10 cellular contexts compared by ENCODE assay signal in genomic region chr2:68971591-68972231, GRCh38. TPM values are rescaled to one million over a fixed set of nuclear protein-coding genes. Genes with fewer than 3 reads are reported as not detected.
DNase-seq lines count a peak whose midpoint lies in the region; ATAC-seq and TF ChIP-seq lines count a peak whose summit lies in the region.
"Had no signal": no experiment of that assay in that cellular context is flagged by ENCODE, and none has a peak within 500 bp of the region (broad histone marks: within the 10 kb centered on the region; RNA-seq: fewer than 3 reads in every experiment).

No MANE protein-coding gene starts in this region.

- in situ Hi-C loops in IMR-90 (cut with MboI; ENCODE audit: low sequenced_read_pairs), result no loop called here
- in situ Hi-C loops in brain microvascular endothelial cell (cut with HindIII; ENCODE audit: low pct_ligation_motif_present, low sequenced_read_pairs), result no loop called here

- H3K27me3 Mint-ChIP-seq in CD8-positive, alpha-beta T cell (ENCODE audit: low read depth), result peaks cover 10% of the 10 kb centered on the region

- intact Hi-C loops in IMR-90 (cut with micrococcal nuclease) (no loop called here), mucosa of descending colon (cut with DNase I, micrococcal nuclease) (no loop called here)
- intact Hi-C loops in CD8-positive, alpha-beta T cell (cut with DNase I, micrococcal nuclease), result no loop called here

- peak overlapping the region; percentile 84 for H3K56ac ChIP-seq in IMR-90 (ENCODE audit: extremely low read depth, insufficient read depth, low read length)

- H3K9me3 Mint-ChIP-seq in CD8-positive, alpha-beta T cell, result no peaks in the 10 kb centered on the region

- H3K36me3 ChIP-seq in IMR-90 (ENCODE audit: control insufficient read depth, insufficient read depth, low read length) (no peaks in the 10 kb centered on the region), brain microvascular endothelial cell (replicated peaks) (no peaks in the 10 kb centered on the region), mucosa of descending colon (ENCODE audit: low read depth) (no peaks in the 10 kb centered on the region)
- H3K36me3 ChIP-seq in CD8-positive, alpha-beta T cell (ENCODE audit: insufficient read depth, low read length), result no peaks in the 10 kb centered on the region

- peak overlapping the region; percentile 13 to 91 for H4K8ac ChIP-seq in IMR-90 (ENCODE audit: low read depth in 2 of 2, low read length in 2 of 2)

- peak overlapping the region; percentile 24; the same call in 1 of the 2 replicates for H3K9ac ChIP-seq in IMR-90 (ENCODE audit: low read depth, low read length)
- H3K9ac ChIP-seq: parathyroid adenoma had no signal

- no peaks in the 10 kb centered on the region for H4K20me1 ChIP-seq in IMR-90 (ENCODE audit: insufficient read depth, low read length)

- no peaks in the 10 kb centered on the region for H3K27me3 ChIP-seq in IMR-90 (ENCODE audit: control insufficient read depth, insufficient read depth, low read length)
- H3K27me3 ChIP-seq in brain microvascular endothelial cell (replicated peaks), result no peaks in the 10 kb centered on the region
- no peaks in the 10 kb centered on the region for H3K27me3 ChIP-seq in CD8-positive, alpha-beta T cell (ENCODE audit: insufficient read depth, low read length)

- H2BK5ac ChIP-seq in IMR-90 (ENCODE audit: low read depth, low read length, poor library complexity, severe bottlenecking), result peak overlapping the region; percentile 96

- peak overlapping the region; percentile 96 for H3K18ac ChIP-seq in IMR-90 (ENCODE audit: low read depth, low read length)

- H3K27ac Mint-ChIP-seq in CD8-positive, alpha-beta T cell, result no peak overlapping the region

- H3K23ac ChIP-seq in IMR-90 (ENCODE audit: low read depth, low read length), result peak overlapping the region; percentile 96

- TF ChIP-seq POLR2A in IMR-90 (IDR thresholded peaks at IDR 0.05; ENCODE audit: low read depth, low read length), result peak; percentile 46; the same call in 1 of the 2 replicates

- peaks cover 15% of the 10 kb centered on the region for H3K9me1 ChIP-seq in IMR-90 (ENCODE audit: insufficient read depth, low read length)

- no peak for TF ChIP-seq RAD21 in IMR-90 (IDR thresholded peaks at IDR 0.05; ENCODE audit: low read length)

- H3K4me3 Mint-ChIP-seq in CD8-positive, alpha-beta T cell, result no peak overlapping the region

- H2BK15ac ChIP-seq in IMR-90 (ENCODE audit: low read depth, low read length), result peak overlapping the region; percentile 98; the same call in 2 of the 3 replicates

- peak overlapping the region; percentile 98 for H2BK120ac ChIP-seq in IMR-90 (ENCODE audit: low read depth, low read length)

- H3K9me3 ChIP-seq in IMR-90 (ENCODE audit: control insufficient read depth, insufficient read depth, low read length), result no peaks in the 10 kb centered on the region
- H3K9me3 ChIP-seq in mucosa of descending colon, result no peaks in the 10 kb centered on the region
- no peaks in the 10 kb centered on the region for H3K9me3 ChIP-seq in CD8-positive, alpha-beta T cell (ENCODE audit: low read length)

- H4K5ac ChIP-seq in IMR-90 (ENCODE audit: low read depth, low read length), result peak overlapping the region; percentile 97

- H3K79me1 ChIP-seq in IMR-90 (ENCODE audit: low read depth in 1 of 2, low read length in 2 of 2), result peaks cover 0 to 3% of the 10 kb centered on the region in 2 experiments; a peak in 1 of 4 replicates

- H3K4me3 ChIP-seq in IMR-90 (ENCODE audit: insufficient read depth, low read depth, low read length), result no peak overlapping the region
- no peak overlapping the region for H3K4me3 ChIP-seq in brain microvascular endothelial cell (ENCODE audit: low read depth, low read length)
- H3K4me3 ChIP-seq in mucosa of descending colon, result no peak overlapping the region
- no peak overlapping the region for H3K4me3 ChIP-seq in CD8-positive, alpha-beta T cell (ENCODE audit: low read depth, low read length)

- H3K4me2 ChIP-seq in IMR-90 (ENCODE audit: low read depth, low read length), result peak overlapping the region; percentile 68; the same call in 1 of the 2 replicates

- H3K4me1 Mint-ChIP-seq in CD8-positive, alpha-beta T cell (ENCODE audit: low read depth), result no peaks in the 10 kb centered on the region

- H2AK5ac ChIP-seq in IMR-90 (ENCODE audit: low read depth, low read length), result peak overlapping the region; percentile 93

- peak overlapping the region; percentile 16 for H2AK9ac ChIP-seq in IMR-90 (replicated peaks; ENCODE audit: low read depth, low read length, poor library complexity)

- H3K36me3 Mint-ChIP-seq in CD8-positive, alpha-beta T cell, result no peaks in the 10 kb centered on the region

- peak overlapping the region; percentile 95 for H3K27ac ChIP-seq in IMR-90 (ENCODE audit: insufficient read depth, low read length)
- peak overlapping the region; percentile 96 for H3K27ac ChIP-seq in brain microvascular endothelial cell
- H3K27ac ChIP-seq in CD8-positive, alpha-beta T cell (ENCODE audit: low read depth, low read length), result no peak overlapping the region
- H3K27ac ChIP-seq: parathyroid adenoma had no signal

- TF ChIP-seq CTCF in IMR-90 (conservative IDR thresholded peaks at IDR 0.05; ENCODE audit: low read depth, low read length), result no peak
- no peak for TF ChIP-seq CTCF in brain microvascular endothelial cell (IDR thresholded peaks at IDR 0.05; ENCODE audit: low read depth, low read length, missing control alignments)
- no peak for TF ChIP-seq CTCF in mucosa of descending colon (IDR thresholded peaks at IDR 0.05)
- TF ChIP-seq CTCF in CD8-positive, alpha-beta T cell (IDR thresholded peaks at IDR 0.05), result no peak

- H3K14ac ChIP-seq in IMR-90 (replicated peaks; ENCODE audit: low read depth, low read length), result peak overlapping the region; percentile 90

- DNase-seq in AG20443 (ENCODE audit: low spot score) (peak; percentile 85), IMR-90 (peak; percentile 95), brain microvascular endothelial cell (peak; percentile 96), mucosa of descending colon (peak in 1 of 3 donors; percentile 6), NCI-H82 (lab: John Stamatoyannopoulos, UW) (no peak)
- DNase-seq in CD8-positive, alpha-beta T cell, result no peak
- DNase-seq: cortex of kidney had no signal

- H3K4me1 ChIP-seq in IMR-90 (ENCODE audit: control insufficient read depth, insufficient read depth, low read length) (peaks cover 13% of the 10 kb centered on the region), mucosa of descending colon (ENCODE audit: low read depth) (no peaks in the 10 kb centered on the region)
- no peaks in the 10 kb centered on the region for H3K4me1 ChIP-seq in CD8-positive, alpha-beta T cell (ENCODE audit: insufficient read depth, low read length)
- H3K4me1 ChIP-seq: parathyroid adenoma had no signal

- H4K91ac ChIP-seq in IMR-90 (ENCODE audit: insufficient read depth, low read depth, low read length), result peak overlapping the region; percentile 89

- peak; percentile 95 for ATAC-seq in IMR-90 (ENCODE audit: low read depth)
- peak; percentile 48 for ATAC-seq in mucosa of descending colon
- ATAC-seq in CD8-positive, alpha-beta T cell, result no peak
- ATAC-seq in HG03378 (IDR thresholded peaks at IDR 0.05; ENCODE audit: unreplicated experiment), result no peak
- no peak for ATAC-seq in GM21447 (IDR thresholded peaks at IDR 0.05; ENCODE audit: unreplicated experiment)

- CTCF ChIA-PET in IMR-90 (lab: Yijun Ruan, JAX), result no interaction called here
- CTCF ChIA-PET in CD8-positive, alpha-beta T cell (lab: Charles Lee), result no interaction called here

- no CpG with 5 or more reads among the region's 5 CpGs for WGBS in IMR-90 (ENCODE audit: extremely low coverage in 2 of 2, insufficient read length in 1 of 2), 2 experiments

- POLR2A ChIA-PET in IMR-90 (lab: Charles Lee; ENCODE audit: unreplicated experiment), result no interaction called here
- POLR2A ChIA-PET in CD8-positive, alpha-beta T cell (lab: Charles Lee), result no interaction called here

- peak overlapping the region; percentile 94 for H3K4ac ChIP-seq in IMR-90 (ENCODE audit: low read depth, low read length)

- peak overlapping the region; percentile 70 for H2AFZ ChIP-seq in IMR-90 (replicated peaks; ENCODE audit: low read length, poor library complexity)
- H2AFZ ChIP-seq: parathyroid adenoma had no signal

- peak overlapping the region; percentile 100 for H2BK20ac ChIP-seq in IMR-90 (ENCODE audit: low read depth, low read length)

- dilution Hi-C loops in IMR-90 (cut with HindIII; ENCODE audit: low sequenced_read_pairs, unreplicated experiment), result no loop called here

- BruUV-seq in IMR-90 (replicated peaks; lab: Mats Ljungman, UMichigan), result no TSS peak

TF ChIP-seq in IMR-90, 13 proteins besides CTCF, POLR2A, EP300 and RAD21 (continues in another document):
- peak; percentile 22; the same call in 1 of the 2 replicates for TF ChIP-seq NFE2L2 (IDR thresholded peaks at IDR 0.05; ENCODE audit: low read depth, low read length)
- no peak for TF ChIP-seq CHD1 (IDR thresholded peaks at IDR 0.05; ENCODE audit: low read depth, low read length)
- TF ChIP-seq FOS (IDR thresholded peaks at IDR 0.05; ENCODE audit: low read depth, low read length), result peak; percentile 76
- TF ChIP-seq CEBPB (IDR thresholded peaks at IDR 0.05; ENCODE audit: low read depth, low read length), result peak; percentile 51; the same call in 1 of the 2 replicates
- TF ChIP-seq MXI1 (IDR thresholded peaks at IDR 0.05; ENCODE audit: borderline replicate concordance, low read depth, low read length), result no peak
- no peak for TF ChIP-seq MAFK (IDR thresholded peaks at IDR 0.05; ENCODE audit: low read depth, low read length)

RNA-seq across cellular contexts. Expression of gene GKN1, which starts 2.7 kb away (rescaled TPM):
- total RNA-seq in IMR-90 (2012; rRNA removed) (not detected in 2 replicates), mucosa of descending colon (not detected)
- not detected in 2 replicates for polyA plus RNA-seq in IMR-90 (2012; rRNA removed)
- polyA plus RNA-seq in IMR-90 (2012; cell fraction: cytosol; rRNA removed), result 0.13 TPM in 1 of 2 replicates, not detected in the other
- 0.62 TPM in 1 of 2 replicates, not detected in the other for polyA plus RNA-seq in IMR-90 (2012; cell fraction: nucleus; rRNA removed; ENCODE audit: low replicate concordance)
- total RNA-seq in CD8-positive, alpha-beta T cell, result not detected

RNA-seq across cellular contexts. Expression of gene GKN2, which starts 19.0 kb away (rescaled TPM):
- total RNA-seq in IMR-90 (2012; rRNA removed) (not detected in 2 replicates), mucosa of descending colon (not detected)
- polyA plus RNA-seq in IMR-90 (2012; rRNA removed), result not detected in 2 replicates
- polyA plus RNA-seq in IMR-90 (2012; cell fraction: cytosol; rRNA removed), result not detected in 2 replicates
- not detected in 2 replicates for polyA plus RNA-seq in IMR-90 (2012; cell fraction: nucleus; rRNA removed; ENCODE audit: low replicate concordance)
- not detected for total RNA-seq in CD8-positive, alpha-beta T cell

RNA-seq across cellular contexts. Expression of gene ANTXR1, which starts 41.3 kb away (rescaled TPM):
- total RNA-seq in IMR-90 (2012; rRNA removed), result 27.2 and 29.2 TPM in 2 replicates
- 32.8 and 36.9 TPM in 2 replicates for polyA plus RNA-seq in IMR-90 (2012; rRNA removed)
- 19.6 and 25.2 TPM in 2 replicates for polyA plus RNA-seq in IMR-90 (2012; cell fraction: cytosol; rRNA removed)
- polyA plus RNA-seq in IMR-90 (2012; cell fraction: nucleus; rRNA removed; ENCODE audit: low replicate concordance), result 8.1 and 32.8 TPM in 2 replicates
- total RNA-seq in mucosa of descending colon, result 10 to 100 TPM; 10.7 to 77.7 (median 18.6) TPM
- not detected for total RNA-seq in CD8-positive, alpha-beta T cell

Comparison
In these comparisons a context has a peak if more than half of its experiments do, and no peak if none do; other contexts are left out.
1. DNase-seq: peak in AG20443 (single experiment), IMR-90 (single experiment) and brain microvascular endothelial cell (single experiment); none in NCI-H82 (single experiment) and CD8-positive, alpha-beta T cell (0 of 7).
2. ATAC-seq: peak in IMR-90 (single experiment) and mucosa of descending colon (single experiment); none in CD8-positive, alpha-beta T cell (single experiment), HG03378 (single experiment) and GM21447 (single experiment).
3. RNA of gene ANTXR1, which starts 41.3 kb away (total RNA-seq): 27.2 to 29.2 TPM in IMR-90 and 10.7 to 77.7 TPM in mucosa of descending colon; not detected in CD8-positive, alpha-beta T cell; every median in the first group is over 10 times any median in the second.